Comparison of ENCODE assay signal across 12 cellular contexts in the genomic region with DNA sequence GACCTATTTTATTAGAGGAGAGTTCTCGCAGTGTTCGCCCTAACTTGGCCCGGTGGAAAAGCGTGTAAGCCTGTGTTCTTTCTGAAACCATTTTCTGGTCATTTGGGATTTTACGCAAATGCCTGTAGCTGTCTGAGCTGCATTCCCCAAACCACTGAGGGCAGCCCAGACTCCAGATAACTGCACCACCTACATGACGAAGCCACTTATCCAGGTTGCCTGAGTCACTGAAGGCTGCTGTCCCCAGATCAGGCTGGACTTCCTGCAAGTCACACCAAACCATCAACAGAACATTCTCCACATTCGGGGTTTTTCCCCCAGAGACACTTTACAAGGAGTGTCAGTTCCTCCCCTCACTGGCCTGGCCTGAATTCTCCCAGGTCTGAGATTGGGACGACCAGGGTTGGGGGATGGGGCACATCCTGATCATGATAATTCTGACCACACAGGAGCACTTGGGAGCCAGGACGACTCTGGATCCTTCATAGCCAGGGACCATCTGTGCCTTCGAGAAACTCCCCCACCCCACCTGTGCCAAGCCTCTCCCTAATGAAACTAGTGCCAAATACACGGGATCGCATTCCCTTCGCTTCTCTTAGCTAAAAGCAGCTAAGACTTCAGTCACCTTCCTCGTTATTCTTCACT. TPM values are rescaled to one million over a fixed set of nuclear protein-coding genes. Genes with fewer than 3 reads are reported as not detected.
A peak's percentile ranks its signal among the peaks of the same experiment; 100 is the strongest.
DNase-seq lines count a peak whose midpoint lies in the region; ATAC-seq and TF ChIP-seq lines count a peak whose summit lies in the region.
"Had no signal": no experiment of that assay in that cellular context is flagged by ENCODE, and none has a peak within 500 bp of the region (broad histone marks: within the 10 kb centered on the region; RNA-seq: fewer than 3 reads in every experiment).

No MANE protein-coding gene starts in this region.

- H3K4me3 ChIP-seq in NB4 (ENCODE audit: low read depth, low read length) = no peak overlapping the region
- no peak overlapping the region for H3K4me3 ChIP-seq in trophoblast cell (ENCODE audit: low read depth, low read length)
- H3K4me3 ChIP-seq: lower lobe of right lung had no signal

- H4K8ac ChIP-seq in trophoblast cell (ENCODE audit: low read depth, low read length) = no peak overlapping the region

- H3K36me3 ChIP-seq in ES-I3 (ENCODE audit: insufficient read depth, low read length) (no peaks in the 10 kb centered on the region), trophoblast cell (ENCODE audit: control insufficient read depth in 1 of 2, insufficient read depth in 2 of 2, low read length in 2 of 2) (no peaks in the 10 kb centered on the region)
- H3K36me3 ChIP-seq: lower lobe of right lung had no signal

- H3K9ac ChIP-seq in ES-I3 (ENCODE audit: low read depth, low read length) (peak overlapping the region; percentile 64; the same call in 1 of the 2 replicates), trophoblast cell (ENCODE audit: low read length) (no peak overlapping the region)

- H3K9me3 ChIP-seq in ES-I3 (ENCODE audit: control insufficient read depth, insufficient read depth, low read length) (no peaks in the 10 kb centered on the region), trophoblast cell (ENCODE audit: insufficient read depth, low read depth, low read length) (peaks cover 3% of the 10 kb centered on the region)
- H3K9me3 ChIP-seq: lower lobe of right lung had no signal

- no peak overlapping the region for H2BK120ac ChIP-seq in trophoblast cell (ENCODE audit: insufficient read depth, low read length, poor library complexity)

- H3K18ac ChIP-seq in trophoblast cell (ENCODE audit: low read length) = no peak overlapping the region

- no peak overlapping the region for H2AFZ ChIP-seq in trophoblast cell (ENCODE audit: insufficient read depth, low read length, poor library complexity)

- peaks cover 22% of the 10 kb centered on the region for H3K4me1 ChIP-seq in ES-I3 (ENCODE audit: insufficient read depth, low read length)
- peaks cover 17% of the 10 kb centered on the region in 2 experiments for H3K4me1 ChIP-seq in trophoblast cell (ENCODE audit: control insufficient read depth in 1 of 2, insufficient read depth in 2 of 2, low read length in 2 of 2)

- no peak overlapping the region for H3K27ac ChIP-seq in trophoblast cell (ENCODE audit: low read depth, low read length)
- H3K27ac ChIP-seq: lower lobe of right lung had no signal

- no peaks in the 10 kb centered on the region for H3K79me2 ChIP-seq in trophoblast cell (ENCODE audit: control insufficient read depth, insufficient read depth, low read length, poor library complexity)

- H3K14ac ChIP-seq in trophoblast cell (ENCODE audit: low read length) = no peak overlapping the region

- ATAC-seq in GM21528 (IDR thresholded peaks at IDR 0.05; ENCODE audit: low FRiP score, unreplicated experiment) (no peak), HG02571 (IDR thresholded peaks at IDR 0.05; ENCODE audit: unreplicated experiment) (no peak)
- ATAC-seq: lower lobe of right lung; natural killer cell treated with Interleukin-12 subunit alpha and Interleukin-12 subunit beta and Interleukin-15 and Interleukin-18, amount 100 ng/mL, for 72 hours; stimulated activated naive CD8-positive, alpha-beta T cell treated with anti-CD3 and anti-CD28 coated beads, Interleukin-15, Interleukin-2, amounts not matched to agents 100 U/mL and 50 U/mL, for 24 hours had no signal

- peaks cover 23% of the 10 kb centered on the region for H3K27me3 ChIP-seq in trophoblast cell (ENCODE audit: insufficient read depth, low read length)

- peak; percentile 42 for DNase-seq in NB4 (ENCODE audit: low read depth)
- peak; percentile 78 for DNase-seq in cerebellar cortex (ENCODE audit: low spot score)
- DNase-seq in trophoblast cell = peak; percentile 58 to 77
- DNase-seq in activated gamma-delta T cell treated with Interleukin-2 at 50 U/mL for 16 hours = no peak
- DNase-seq: activated CD4-positive, alpha-beta T cell treated with anti-CD3 and anti-CD28 coated beads for 1 hour; CD4-positive, CD25-positive, alpha-beta regulatory T cell; lower lobe of right lung had no signal

- peaks cover 1% of the 10 kb centered on the region for H3K79me1 ChIP-seq in trophoblast cell (ENCODE audit: low read length)

- no peak overlapping the region for H4K91ac ChIP-seq in trophoblast cell (ENCODE audit: low read depth, low read length)

- TF ChIP-seq CTCF in NB4 (IDR thresholded peaks at IDR 0.05; ENCODE audit: low read depth, low read length) = peak; percentile 3

- WGBS in trophoblast cell (ENCODE audit: extremely low coverage, insufficient coverage, insufficient read length) = no CpG with 5 or more reads among the region's 14 CpGs

- H2BK12ac ChIP-seq in trophoblast cell (ENCODE audit: low read length) = no peak overlapping the region

- no peak overlapping the region for H2AK5ac ChIP-seq in trophoblast cell (ENCODE audit: low read length)

- no peak overlapping the region for H2BK5ac ChIP-seq in trophoblast cell (ENCODE audit: low read depth, low read length, poor library complexity)

- no peak for TF ChIP-seq POLR2A in NB4 (IDR thresholded peaks at IDR 0.05; ENCODE audit: extremely low read depth, insufficient read length)

- no peak overlapping the region for H3K4me2 ChIP-seq in trophoblast cell (ENCODE audit: low read length)

- H3K4ac ChIP-seq in trophoblast cell (ENCODE audit: low read depth, low read length) = no peak overlapping the region

- H3K23ac ChIP-seq in trophoblast cell (ENCODE audit: low read length) = no peak overlapping the region

- H4K12ac ChIP-seq in trophoblast cell (ENCODE audit: low read depth, low read length) = no peak overlapping the region

RNA-seq across cellular contexts. Expression of gene RPRML, which starts 2.3 kb away (rescaled TPM):
- 0.65 and 0.78 TPM in 2 replicates for polyA plus RNA-seq in trophoblast cell (2013)
- polyA plus RNA-seq: CD4-positive, CD25-positive, alpha-beta regulatory T cell had no signal

RNA-seq across cellular contexts. Expression of gene GOSR2, which starts 53.8 kb away (rescaled TPM):
- 54.2 and 56.7 TPM in 2 replicates for polyA plus RNA-seq in trophoblast cell (2013)
